In genomic region chr2:40030451-40030975, GRCh38 we compare ENCODE assay signal across 3 cellular contexts.
TF ChIP-seq lines count a peak whose summit lies in the region.

No MANE protein-coding gene starts in this region.

TF ChIP-seq in SK-N-SH treated with all-trans-retinoic acid at 6 μM for 48 hours, 23 proteins besides CTCF, POLR2A, EP300 and RAD21 (continued from another document):
- no peak for TF ChIP-seq CSRNP3 (CRISPR knock-in tag; IDR thresholded peaks at IDR 0.05)
- no peak for TF ChIP-seq POU6F1 (CRISPR knock-in tag; IDR thresholded peaks at IDR 0.05; ENCODE audit: borderline replicate concordance, low read depth)
- no peak for TF ChIP-seq OSR1 (CRISPR knock-in tag; IDR thresholded peaks at IDR 0.05)
- TF ChIP-seq ISL1 (CRISPR knock-in tag; IDR thresholded peaks at IDR 0.05) = peak; percentile 22; the same call in 1 of the 2 replicates

TF ChIP-seq in SK-N-SH, 30 proteins besides CTCF, POLR2A, EP300 and RAD21 (continued from another document):
- TF ChIP-seq REST (IDR thresholded peaks at IDR 0.05; ENCODE audit: low read depth, low read length) (no peak), MEF2A (IDR thresholded peaks at IDR 0.05; ENCODE audit: borderline replicate concordance, low read depth) (no peak), ELF1 (IDR thresholded peaks at IDR 0.05) (no peak), FOXJ3 (CRISPR knock-in tag; IDR thresholded peaks at IDR 0.05) (no peak), PBX3 (IDR thresholded peaks at IDR 0.05) (no peak), IRF3 (IDR thresholded peaks at IDR 0.05; ENCODE audit: low read depth, low read length) (no peak)
TF ChIP-seq in SK-N-SH: peak in this region for 0.

TF ChIP-seq in IMR-90, 13 proteins besides CTCF, POLR2A, EP300 and RAD21 (continued from another document):
- TF ChIP-seq CHD1 (IDR thresholded peaks at IDR 0.05; ENCODE audit: low read depth, low read length) = no peak
- TF ChIP-seq RFX5 (IDR thresholded peaks at IDR 0.05; ENCODE audit: low read depth, low read length) = no peak
- no peak for TF ChIP-seq FOS (IDR thresholded peaks at IDR 0.05; ENCODE audit: low read depth, low read length)
- no peak for TF ChIP-seq CEBPB (IDR thresholded peaks at IDR 0.05; ENCODE audit: low read depth, low read length)
- TF ChIP-seq MAFK (IDR thresholded peaks at IDR 0.05; ENCODE audit: low read depth, low read length) = no peak
- no peak for TF ChIP-seq BHLHE40 (IDR thresholded peaks at IDR 0.05; ENCODE audit: low read depth, low read length)
- TF ChIP-seq MAZ (IDR thresholded peaks at IDR 0.05; ENCODE audit: borderline replicate concordance, low read depth, low read length) = no peak
